24 cellular contexts compared by ENCODE assay signal in genomic region chr5:2701592-2701991, GRCh38. TPM values are rescaled to one million over a fixed set of nuclear protein-coding genes. Genes with fewer than 3 reads are reported as not detected.
"Had no signal": no experiment of that assay in that cellular context is flagged by ENCODE, and none has a peak within 500 bp of the region (broad histone marks: within the 10 kb centered on the region; RNA-seq: fewer than 3 reads in every experiment).

No MANE protein-coding gene starts in this region.

- H3K36me3 Mint-ChIP-seq: activated naive CD8-positive, alpha-beta T cell treated with anti-CD3 and anti-CD28 coated beads, Interleukin-2, amount 10 ng/mL, durations not matched to agents 7 days and 5 days; memory B cell; natural killer cell treated with Interleukin-12 subunit alpha and Interleukin-12 subunit beta and Interleukin-15 and Interleukin-18, amount 100 ng/mL, for 72 hours; stimulated activated effector memory CD8-positive, alpha-beta T cell treated with anti-CD3 and anti-CD28 coated beads, Interleukin-12 subunit alpha, Interleukin-12 subunit beta, amount 100 ng/mL, for 72 hours had no signal

- H3K27ac Mint-ChIP-seq: activated CD4-positive, alpha-beta memory T cell treated with anti-CD3 and anti-CD28 coated beads, Interleukin-2, amount 10 ng/mL, durations not matched to agents 7 days and 5 days; activated naive CD4-positive, alpha-beta T cell treated with anti-CD3 and anti-CD28 coated beads for 36 hours; activated naive CD8-positive, alpha-beta T cell treated with anti-CD3 and anti-CD28 coated beads, Interleukin-2, amount 10 ng/mL, durations not matched to agents 7 days and 5 days; activated T-cell treated with anti-CD3 and anti-CD28 coated beads, Interleukin-2, amount 50 U/mL, for 72 hours; memory B cell; natural killer cell treated with Interleukin-12 subunit alpha and Interleukin-12 subunit beta and Interleukin-15 and Interleukin-18, amount 100 ng/mL, for 72 hours; stimulated activated effector memory CD8-positive, alpha-beta T cell treated with anti-CD3 and anti-CD28 coated beads, Interleukin-12 subunit alpha, Interleukin-12 subunit beta, amount 100 ng/mL, for 72 hours; T-helper 1 cell treated with Interleukin-12 subunit alpha and Interleukin-12 subunit beta and Interleukin-4 antibody, amounts not matched to agents 30 μg/mL and 1 μg/mL, for 36 hours had no signal

- H3K4me3 ChIP-seq: prostate gland, right atrium auricular region, stomach, suprapubic skin, tibial nerve had no signal

- H3K27me3 ChIP-seq: right atrium auricular region, suprapubic skin, tibial nerve had no signal

- H3K36me3 ChIP-seq: prostate gland, right atrium auricular region, stomach, suprapubic skin, tibial nerve had no signal

- H3K4me1 Mint-ChIP-seq: activated CD4-positive, alpha-beta memory T cell treated with anti-CD3 and anti-CD28 coated beads, Interleukin-2, amount 10 ng/mL, durations not matched to agents 7 days and 5 days; memory B cell; stimulated activated effector memory CD8-positive, alpha-beta T cell treated with anti-CD3 and anti-CD28 coated beads, Interleukin-12 subunit alpha, Interleukin-12 subunit beta, amount 100 ng/mL, for 72 hours had no signal

- ATAC-seq: activated T-cell treated with anti-CD3 and anti-CD28 coated beads, Interleukin-2, amount 50 U/mL, for 72 hours; natural killer cell treated with Interleukin-12 subunit alpha and Interleukin-12 subunit beta and Interleukin-15 and Interleukin-18, amount 100 ng/mL, for 72 hours; stimulated activated effector memory CD8-positive, alpha-beta T cell treated with anti-CD3 and anti-CD28 coated beads, Interleukin-12 subunit alpha, Interleukin-12 subunit beta, amount 100 ng/mL, for 72 hours had no signal

- H3K27me3 Mint-ChIP-seq: activated CD4-positive, alpha-beta memory T cell treated with anti-CD3 and anti-CD28 coated beads, Interleukin-2, amount 10 ng/mL, durations not matched to agents 7 days and 5 days; activated naive CD8-positive, alpha-beta T cell treated with anti-CD3 and anti-CD28 coated beads, Interleukin-2, amount 10 ng/mL, durations not matched to agents 7 days and 5 days; memory B cell; natural killer cell treated with Interleukin-12 subunit alpha and Interleukin-12 subunit beta and Interleukin-15 and Interleukin-18, amount 100 ng/mL, for 72 hours had no signal

- H3K9me3 Mint-ChIP-seq: activated naive CD4-positive, alpha-beta T cell treated with anti-CD3 and anti-CD28 coated beads for 36 hours; natural killer cell treated with Interleukin-12 subunit alpha and Interleukin-12 subunit beta and Interleukin-15 and Interleukin-18, amount 100 ng/mL, for 72 hours; T-helper 1 cell treated with Interleukin-12 subunit alpha and Interleukin-12 subunit beta and Interleukin-4 antibody, amounts not matched to agents 30 μg/mL and 1 μg/mL, for 36 hours had no signal

- DNase-seq: activated CD4-positive, alpha-beta memory T cell treated with anti-CD3 and anti-CD28 coated beads, Interleukin-2, amount 10 ng/mL, durations not matched to agents 7 days and 5 days; activated CD4-positive, alpha-beta T cell treated with anti-CD3 and anti-CD28 coated beads for 48 hours; activated effector memory CD4-positive, alpha-beta T cell treated with Interleukin-2 at 50 U/mL for 16 hours; activated naive CD4-positive, alpha-beta T cell treated with anti-CD3 and anti-CD28 coated beads for 36 hours; activated naive CD8-positive, alpha-beta T cell treated with anti-CD3 and anti-CD28 coated beads, Interleukin-2, amount 10 ng/mL, durations not matched to agents 7 days and 5 days; activated T-cell treated with anti-CD3 and anti-CD28 coated beads, Interleukin-2, amount 50 U/mL, for 72 hours; amygdala; caudate nucleus; dermis blood vessel endothelial cell; effector CD8-positive, alpha-beta T cell; foreskin melanocyte; hippocampal formation; stimulated activated CD4-positive, alpha-beta T cell treated with anti-CD3 and anti-CD28 coated beads, Interleukin-12 subunit alpha, Interleukin-12 subunit beta, amount 100 ng/mL, for 4 hours; stimulated activated CD4-positive, alpha-beta T cell treated with anti-CD3 and anti-CD28 coated beads, Interleukin-1b, Interleukin-23, amount 100 ng/mL, for 48 hours; stomach; T1000 had no signal

- H3K4me3 Mint-ChIP-seq: activated CD4-positive, alpha-beta memory T cell treated with anti-CD3 and anti-CD28 coated beads, Interleukin-2, amount 10 ng/mL, durations not matched to agents 7 days and 5 days; activated naive CD4-positive, alpha-beta T cell treated with anti-CD3 and anti-CD28 coated beads for 36 hours; activated naive CD8-positive, alpha-beta T cell treated with anti-CD3 and anti-CD28 coated beads, Interleukin-2, amount 10 ng/mL, durations not matched to agents 7 days and 5 days; activated T-cell treated with anti-CD3 and anti-CD28 coated beads, Interleukin-2, amount 50 U/mL, for 72 hours; memory B cell; natural killer cell treated with Interleukin-12 subunit alpha and Interleukin-12 subunit beta and Interleukin-15 and Interleukin-18, amount 100 ng/mL, for 72 hours; stimulated activated effector memory CD8-positive, alpha-beta T cell treated with anti-CD3 and anti-CD28 coated beads, Interleukin-12 subunit alpha, Interleukin-12 subunit beta, amount 100 ng/mL, for 72 hours; T-helper 1 cell treated with Interleukin-12 subunit alpha and Interleukin-12 subunit beta and Interleukin-4 antibody, amounts not matched to agents 30 μg/mL and 1 μg/mL, for 36 hours had no signal

RNA-seq across cellular contexts. Expression of gene IRX2, which starts 49.9 kb away (rescaled TPM):
- total RNA-seq: activated CD4-positive, alpha-beta memory T cell treated with anti-CD3 and anti-CD28 coated beads, Interleukin-2, amount 10 ng/mL, durations not matched to agents 7 days and 5 days; activated naive CD4-positive, alpha-beta T cell treated with anti-CD3 and anti-CD28 coated beads for 36 hours; activated naive CD8-positive, alpha-beta T cell treated with anti-CD3 and anti-CD28 coated beads, Interleukin-2, amount 10 ng/mL, durations not matched to agents 7 days and 5 days; activated T-cell treated with anti-CD3 and anti-CD28 coated beads, Interleukin-2, amount 50 U/mL, for 72 hours; natural killer cell treated with Interleukin-12 subunit alpha and Interleukin-12 subunit beta and Interleukin-15 and Interleukin-18, amount 100 ng/mL, for 72 hours; tibial nerve had no signal
